24 cellular contexts compared by ENCODE assay signal in genomic region chr13:27138457-27139093, GRCh38. TPM values are rescaled to one million over a fixed set of nuclear protein-coding genes. Genes with fewer than 3 reads are reported as not detected.
DNase-seq lines count a peak whose midpoint lies in the region; ATAC-seq, FAIRE-seq and TF ChIP-seq lines count a peak whose summit lies in the region.
"Had no signal": no experiment of that assay in that cellular context is flagged by ENCODE, and none has a peak within 500 bp of the region (broad histone marks: within the 10 kb centered on the region; RNA-seq: fewer than 3 reads in every experiment).

No MANE protein-coding gene starts in this region.

- in situ Hi-C loops in K562 (cut with MboI), result no loop called here

- BruUV-seq in K562 (replicated peaks; lab: Mats Ljungman, UMichigan), result no TSS peak

- no peaks in the 10 kb centered on the region for H3K9me3 ChIP-seq in K562 (replicated peaks; ENCODE audit: control insufficient read depth, insufficient read depth, low read depth, low read length)
- H3K9me3 ChIP-seq: pancreas, testis had no signal

- no peaks in the 10 kb centered on the region for H3K9me1 ChIP-seq in K562 (ENCODE audit: control insufficient read depth, insufficient read depth, low read length)

- WGBS in K562 (ENCODE audit: insufficient coverage, low coverage, missing lambda C conversion rate), result 42% methylated on average over 4 of the region's 4 CpGs

- H3K4me3 ChIP-seq in GM23338, result no peak overlapping the region
- no peak overlapping the region for H3K4me3 ChIP-seq in K562
- H3K4me3 ChIP-seq: hepatocyte, left ventricle myocardium inferior, pancreas, testis had no signal

- FAIRE-seq in K562 (lab: Jason Lieb, UNC), result peak; percentile 90
- FAIRE-seq: G401.6, pancreas had no signal

- TF ChIP-seq RAD21 in K562 (CRISPR knock-in tag; conservative IDR thresholded peaks at IDR 0.05 in 1 of 2, IDR thresholded peaks at IDR 0.05 in 1 of 2), result no peak

- peak overlapping the region in 1 of 2 experiments; percentile 19; a peak in 2 of 4 replicates for H3K9ac ChIP-seq in K562 (ENCODE audit: insufficient read depth in 1 of 2, low read depth in 2 of 2, low read length in 2 of 2)

- H3K36me3 Mint-ChIP-seq in GM23338 (ENCODE audit: low read depth) (peaks cover 37% of the 10 kb centered on the region), nephron progenitor cell (ENCODE audit: low read depth) (peaks cover 35% of the 10 kb centered on the region)

- no peaks in the 10 kb centered on the region for H3F3A ChIP-seq in GM23338 (replicated peaks; ENCODE audit: low read depth)

- peaks cover 20% of the 10 kb centered on the region for H3K9me3 Mint-ChIP-seq in GM23338
- peaks cover 37% of the 10 kb centered on the region for H3K9me3 Mint-ChIP-seq in nephron progenitor cell

- CTCF ChIA-PET in K562 (lab: Yijun Ruan, JAX; ENCODE audit: low intra/inter-chr PET ratio), result no interaction called here

- H3K4me2 ChIP-seq in GM23338 (no peak overlapping the region), K562 (ENCODE audit: insufficient read depth, low read length) (peak overlapping the region; percentile 17)
- H3K4me2 ChIP-seq: hepatocyte had no signal

- peaks cover 35% of the 10 kb centered on the region for H3K4me1 ChIP-seq in GM23338 (ENCODE audit: insufficient read depth)
- H3K4me1 ChIP-seq in K562 (replicated peaks in 1 of 2; ENCODE audit: control insufficient read depth in 2 of 2, insufficient read depth in 2 of 2, low read length in 2 of 2), result peaks cover 14 to 21% of the 10 kb centered on the region in 2 experiments; a peak in 4 of 5 replicates

- H3K79me2 ChIP-seq in GM23338 (replicated peaks; ENCODE audit: insufficient read depth) (peaks cover 100% of the 10 kb centered on the region), K562 (ENCODE audit: control insufficient read depth, insufficient read depth, low read length) (peaks cover 92% of the 10 kb centered on the region)

- H4K20me1 ChIP-seq in GM23338 (replicated peaks; ENCODE audit: insufficient read depth), result peaks cover 11% of the 10 kb centered on the region; the same call in 1 of the 2 replicates
- no peaks in the 10 kb centered on the region for H4K20me1 ChIP-seq in K562 (replicated peaks; ENCODE audit: control insufficient read depth, insufficient read depth, low read length)

- H3K27ac Mint-ChIP-seq in GM23338, result no peak overlapping the region; the same call in 1 of the 2 replicates
- peak overlapping the region; percentile 84 for H3K27ac Mint-ChIP-seq in nephron progenitor cell
- H3K27ac Mint-ChIP-seq: mesothelial cell of epicardium had no signal

- no peak for TF ChIP-seq POLR2A in K562 (conservative IDR thresholded peaks at IDR 0.05)

- no peaks in the 10 kb centered on the region for H3K27me3 ChIP-seq in GM23338 (ENCODE audit: insufficient read depth)
- no peaks in the 10 kb centered on the region for H3K27me3 ChIP-seq in K562 (ENCODE audit: control insufficient read depth in 2 of 2, insufficient read depth in 2 of 2, low read length in 2 of 2)
- H3K27me3 ChIP-seq: hepatocyte, pancreas, testis had no signal

- DNase-seq in DMS 273 (lab: John Stamatoyannopoulos, UW; ENCODE audit: unreplicated experiment), result peak; percentile 31
- DNase-seq in DMS 273 treated with DMSO at 0.1 percent for 48 hours (lab: John Stamatoyannopoulos, UW), result no peak
- no peak for DNase-seq in GM23338 (ENCODE audit: low spot score)
- peak; percentile 22 to 84 (median 43) for DNase-seq in K562 (ENCODE audit: extremely low read depth in 1 of 4, low spot score in 3 of 4)
- no peak for DNase-seq in nephron progenitor cell
- DNase-seq: activated CD4-positive, alpha-beta T cell treated with anti-CD3 and anti-CD28 coated beads for 4 hours; activated effector memory CD4-positive, alpha-beta T cell treated with anti-CD3 and anti-CD28 coated beads, Interleukin-2, amount 50 U/mL, for 16 hours; CD4-positive, alpha-beta memory T cell; central memory CD4-positive, alpha-beta T cell; DMS153; KBM-7; NCI-H69; pancreas; T-helper 9 cell; testis had no signal

- H3K4me1 Mint-ChIP-seq in GM23338, result peaks cover 28% of the 10 kb centered on the region
- peaks cover 9% of the 10 kb centered on the region for H3K4me1 Mint-ChIP-seq in nephron progenitor cell
- H3K4me1 Mint-ChIP-seq: mesothelial cell of epicardium had no signal

- intact Hi-C loops in K562 (cut with micrococcal nuclease), result no loop called here

- peak; percentile 42 for ATAC-seq in GM23338
- ATAC-seq in K562, result peak; percentile 73
- no peak for ATAC-seq in HG03354 (IDR thresholded peaks at IDR 0.05; ENCODE audit: poor library complexity, severe bottlenecking, unreplicated experiment)
- ATAC-seq in GM18858 (IDR thresholded peaks at IDR 0.05; ENCODE audit: unreplicated experiment), result no peak
- no peak for ATAC-seq in HG02759 (IDR thresholded peaks at IDR 0.05; ENCODE audit: unreplicated experiment)

- POLR2A ChIA-PET in K562 (lab: Yijun Ruan, JAX), result interaction anchor here (0.6 to 3.6 kb wide), 6 partner anchors 10 to 94 kb away, joined by 3 to 24 read pairs (median 3); no protein-coding TSS in a partner anchor

- H3K27me3 Mint-ChIP-seq in GM23338 (ENCODE audit: insufficient read depth, low read depth, poor library complexity), result peaks cover 2% of the 10 kb centered on the region
- peaks cover 2% of the 10 kb centered on the region for H3K27me3 Mint-ChIP-seq in nephron progenitor cell (ENCODE audit: low read depth, poor library complexity)
- H3K27me3 Mint-ChIP-seq: CD4-positive, alpha-beta memory T cell had no signal

- peak; percentile 76 for TF ChIP-seq EP300 in K562 (IDR thresholded peaks at IDR 0.05; ENCODE audit: low read length)

- TF ChIP-seq CTCF in GM23338 (conservative IDR thresholded peaks at IDR 0.05; ENCODE audit: low read depth in 2 of 2) (no peak), K562 (IDR thresholded peaks at IDR 0.05 in 2 of 3, conservative IDR thresholded peaks at IDR 0.05 in 1 of 3; ENCODE audit: insufficient read depth in 2 of 3, low read depth in 1 of 3, low read length in 3 of 3) (no peak), nephron progenitor cell (IDR thresholded peaks at IDR 0.05) (no peak)

- no peak overlapping the region for H2AFZ ChIP-seq in GM23338
- no peak overlapping the region for H2AFZ ChIP-seq in K562 (ENCODE audit: low read depth, low read length)
- H2AFZ ChIP-seq: hepatocyte had no signal

- no peak overlapping the region for H3K4me3 Mint-ChIP-seq in GM23338
- no peak overlapping the region for H3K4me3 Mint-ChIP-seq in nephron progenitor cell
- H3K4me3 Mint-ChIP-seq: CD4-positive, alpha-beta memory T cell; mesothelial cell of epicardium; nephron had no signal

- H3K27ac ChIP-seq in GM23338 (ENCODE audit: low read depth) (peak overlapping the region; percentile 22; the same call in 1 of the 2 replicates), K562 (ENCODE audit: extremely low read depth, low read depth, low read length) (peak overlapping the region; percentile 75)
- H3K27ac ChIP-seq: 22Rv1, hepatocyte, pancreas, testis had no signal

- no peaks in the 10 kb centered on the region for H3K9me2 ChIP-seq in GM23338 (ENCODE audit: insufficient read depth)

- H3K36me3 ChIP-seq in GM23338 (ENCODE audit: insufficient read depth) (peaks cover 6% of the 10 kb centered on the region; the same call in 1 of the 2 replicates), K562 (ENCODE audit: control insufficient read depth, insufficient read depth, low read length) (no peaks in the 10 kb centered on the region)
- H3K36me3 ChIP-seq: left ventricle myocardium inferior, pancreas had no signal

TF ChIP-seq in GM23338, 12 proteins besides CTCF, POLR2A, EP300 and RAD21 (continues in another document):
- no peak for TF ChIP-seq ZNF114 (CRISPR knock-in tag; IDR thresholded peaks at IDR 0.05)
- TF ChIP-seq JUNB (IDR thresholded peaks at IDR 0.05; ENCODE audit: unreplicated experiment), result no peak

TF ChIP-seq in K562, 482 proteins besides CTCF, POLR2A, EP300 and RAD21 (continues in another document):
- TF ChIP-seq SETDB1 (IDR thresholded peaks at IDR 0.05; ENCODE audit: low read length) (no peak), DLX4 (CRISPR knock-in tag; IDR thresholded peaks at IDR 0.05) (no peak), SUPT5H (IDR thresholded peaks at IDR 0.05) (no peak), ZNF174 (CRISPR knock-in tag; IDR thresholded peaks at IDR 0.05) (0 out of 2 replicates have a peak, but pooled peaks have one; percentile 53), HNRNPH1 (optimal IDR thresholded peaks at IDR 0.05; ENCODE audit: low read depth, low read length) (no peak), ZSCAN29 (IDR thresholded peaks at IDR 0.05) (no peak)

RNA-seq across cellular contexts. Expression of gene USP12, which starts 33.0 kb away (rescaled TPM):
- total RNA-seq in GM23338 (2014; rRNA removed; shearing (Covaris generic)), result 32.5 and 39.3 TPM in 2 replicates
- polyA plus RNA-seq in GM23338 (2016; fragmentation: Nextera tagmentation; extraction: Ambion mirVana) (16.9 and 18.4 TPM in 2 replicates), K562 (2011; rRNA removed) (13.8 and 20.5 TPM in 2 replicates), K562 (2014; fragmentation: Illumina TruSeq; extraction: Trizol) (11.7 and 15.3 TPM in 2 replicates), K562 (2014; fragmentation: Nextera tagmentation; extraction: Ambion mirVana) (1 to 10 TPM; 1.8 to 5.1 TPM), K562 (2014; rRNA removed) (11.0 and 14.0 TPM in 2 replicates)
- 13.2 and 38.3 TPM in 2 replicates for total RNA-seq in K562 (2011; cell fraction: chromatin; rRNA removed; ENCODE audit: low replicate concordance)
- 9.5 and 10.5 TPM in 2 replicates for total RNA-seq in K562 (2011; cell fraction: nucleolus; rRNA removed)
- total RNA-seq in K562 (2011; cell fraction: nucleoplasm; rRNA removed), result 21.6 and 39.0 TPM in 2 replicates
- total RNA-seq in K562 (2014; rRNA removed) (7.8 and 8.9 TPM in 2 replicates), K562 (2014; rRNA removed; fragmentation: Illumina TruSeq; extraction: Trizol) (17.2 and 18.1 TPM in 2 replicates), K562 (2015; rRNA removed; fragmentation: Illumina TruSeq; extraction: Trizol) (11.1 and 13.3 TPM in 2 replicates), K562 (2021) (12.7 and 13.1 TPM in 2 replicates)
- polyA plus RNA-seq in K562 (2011; cell fraction: cytosol; rRNA removed), result 2.3 and 4.2 TPM in 2 replicates
- polyA plus RNA-seq in K562 (2011; cell fraction: nucleus; rRNA removed), result 7.5 and 8.8 TPM in 2 replicates
- polyA plus RNA-seq in K562 (2012), result 12.3 and 14.4 TPM in 2 replicates
- polyA minus RNA-seq in K562 (2011; rRNA and poly(A)+ RNA removed), result 18.9 and 19.8 TPM in 2 replicates
- 4.2 and 6.3 TPM in 2 replicates for polyA minus RNA-seq in K562 (2011; cell fraction: cytosol; rRNA and poly(A)+ RNA removed)
- polyA minus RNA-seq in K562 (2011; cell fraction: nucleus; rRNA and poly(A)+ RNA removed), result 11.3 and 17.3 TPM in 2 replicates

Comparison
In these comparisons a context has a peak if more than half of its experiments do, and no peak if none do; other contexts are left out.
1. DNase-seq: peak in DMS 273 (single experiment) and K562 (4 of 4); none in DMS 273 treated with DMSO at 0.1 percent for 48 hours (single experiment), GM23338 (single experiment) and nephron progenitor cell (single experiment).
2. ATAC-seq: peak in GM23338 (single experiment) and K562 (single experiment); none in HG03354 (single experiment), GM18858 (single experiment) and HG02759 (single experiment).